In genomic region chr18:47594063-47594462, GRCh38 we compare ENCODE assay signal across 17 cellular contexts.
A peak's percentile ranks its signal among the peaks of the same experiment; 100 is the strongest.
DNase-seq lines count a peak whose midpoint lies in the region; ATAC-seq and TF ChIP-seq lines count a peak whose summit lies in the region.
"Had no signal": no experiment of that assay in that cellular context is flagged by ENCODE, and none has a peak within 500 bp of the region (broad histone marks: within the 10 kb centered on the region; RNA-seq: fewer than 3 reads in every experiment).

No MANE protein-coding gene starts in this region.

- H4K20me1 ChIP-seq in SK-N-SH (ENCODE audit: insufficient read depth): no peaks in the 10 kb centered on the region

- no peaks in the 10 kb centered on the region for H3K9me2 ChIP-seq in SK-N-SH

- peaks cover 8% of the 10 kb centered on the region for H3K27me3 Mint-ChIP-seq in WTC11 (ENCODE audit: low read depth)
- H3K27me3 Mint-ChIP-seq in endothelial cell (ENCODE audit: unreplicated experiment): peaks cover 4% of the 10 kb centered on the region

- no peak for TF ChIP-seq EP300 in SK-N-SH (IDR thresholded peaks at IDR 0.05; ENCODE audit: borderline replicate concordance in 1 of 2, low read depth in 1 of 2, low read length in 1 of 2)

- H2AFZ ChIP-seq in SK-N-SH (ENCODE audit: low read depth): no peak overlapping the region

- H3K4me1 ChIP-seq in SK-N-SH (ENCODE audit: control insufficient read depth in 1 of 2, insufficient read depth in 2 of 2, low read depth in 1 of 2, low read length in 1 of 2): peaks cover 0 to 9% of the 10 kb centered on the region in 2 experiments; a peak in 1 of 4 replicates
- H3K4me1 ChIP-seq: HAP-1, heart left ventricle had no signal

- H3K27ac Mint-ChIP-seq in WTC11 (no peak overlapping the region), endothelial cell (ENCODE audit: unreplicated experiment) (no peak overlapping the region)
- H3K27ac Mint-ChIP-seq: activated CD8-positive, alpha-beta T cell treated with anti-CD3 and anti-CD28 coated beads, Interleukin-2, amount 10 ng/mL, durations not matched to agents 7 days and 5 days had no signal

- no peak overlapping the region for H3K4me2 ChIP-seq in SK-N-SH

- H3K27me3 ChIP-seq in SK-N-SH (ENCODE audit: insufficient read depth): no peaks in the 10 kb centered on the region

- peaks cover 38% of the 10 kb centered on the region for H3K4me1 Mint-ChIP-seq in WTC11
- peaks cover 41% of the 10 kb centered on the region for H3K4me1 Mint-ChIP-seq in endothelial cell (ENCODE audit: unreplicated experiment)

- CTCF ChIA-PET in SK-N-SH (lab: Yijun Ruan, JAX): interaction anchor here (0.8 to 2.6 kb wide), 3 partner anchors 12 to 161 kb away, joined by 3 to 9 read pairs (median 5); no protein-coding TSS in a partner anchor
- CTCF ChIA-PET in WTC11 (lab: Charles Lee): interaction anchor here (0.5 to 1.8 kb wide), 11 partner anchors 17 to 196 kb away, joined by 3 to 8 read pairs (median 4); no protein-coding TSS in a partner anchor

- 5% methylated on average over 9 of the region's 9 CpGs for WGBS in SK-N-SH (ENCODE audit: low lambda C conversion rate)

- no peaks in the 10 kb centered on the region for H3K36me3 Mint-ChIP-seq in WTC11
- H3K36me3 Mint-ChIP-seq in endothelial cell (ENCODE audit: low read depth, unreplicated experiment): peaks cover 4% of the 10 kb centered on the region

- peak; percentile 51 for DNase-seq in SK-N-SH
- DNase-seq in WTC11 (ENCODE audit: low spot score): no peak
- DNase-seq in left kidney (ENCODE audit: low read depth, low spot score): peak; percentile 31
- DNase-seq in NCI-H446 (lab: John Stamatoyannopoulos, UW): no peak
- DNase-seq in endothelial cell (ENCODE audit: low spot score): no peak
- DNase-seq in germinal center (ENCODE audit: low spot score): no peak
- DNase-seq in mesenteric fat pad (ENCODE audit: low spot score): no peak
- DNase-seq: activated CD8-positive, alpha-beta T cell treated with anti-CD3 and anti-CD28 coated beads, Interleukin-2, amount 10 ng/mL, durations not matched to agents 7 days and 5 days; erythroblast; heart left ventricle; kidney glomerular epithelial cell; midbrain; NCI-H2171; small intestine; stimulated activated naive CD4-positive, alpha-beta T cell had no signal

- peaks cover 8% of the 10 kb centered on the region; the same call in 1 of the 2 replicates for H3K9me3 Mint-ChIP-seq in WTC11
- no peaks in the 10 kb centered on the region for H3K9me3 Mint-ChIP-seq in endothelial cell (ENCODE audit: unreplicated experiment)

- no peaks in the 10 kb centered on the region for H3K79me2 ChIP-seq in SK-N-SH (ENCODE audit: insufficient read depth)

- no peak for TF ChIP-seq CTCF in SK-N-SH (IDR thresholded peaks at IDR 0.05)
- TF ChIP-seq CTCF in WTC11 (IDR thresholded peaks at IDR 0.05): no peak
- no peak for TF ChIP-seq CTCF in endothelial cell (IDR thresholded peaks at IDR 0.05; ENCODE audit: unreplicated experiment)

- H3F3A ChIP-seq in SK-N-SH (replicated peaks; ENCODE audit: insufficient read depth): no peaks in the 10 kb centered on the region

- H3K4me3 Mint-ChIP-seq in WTC11 (no peak overlapping the region), endothelial cell (ENCODE audit: unreplicated experiment) (no peak overlapping the region)
- H3K4me3 Mint-ChIP-seq: activated CD8-positive, alpha-beta T cell treated with anti-CD3 and anti-CD28 coated beads, Interleukin-2, amount 10 ng/mL, durations not matched to agents 7 days and 5 days had no signal

- no peaks in the 10 kb centered on the region for H3K36me3 ChIP-seq in SK-N-SH (replicated peaks in 1 of 2; ENCODE audit: control insufficient read depth in 1 of 2, insufficient read depth in 2 of 2, low read length in 1 of 2)
- H3K36me3 ChIP-seq: HAP-1, heart left ventricle had no signal

- ATAC-seq in SK-N-SH treated with all-trans-retinoic acid at 6 μM for 48 hours (no peak), WTC11 (peak; percentile 43)
- ATAC-seq: activated CD8-positive, alpha-beta T cell treated with anti-CD3 and anti-CD28 coated beads, Interleukin-2, amount 10 ng/mL, durations not matched to agents 7 days and 5 days; heart left ventricle had no signal

- H3K9ac ChIP-seq in SK-N-SH: no peak overlapping the region

- POLR2A ChIA-PET in SK-N-SH (lab: Yijun Ruan, JAX) (no interaction called here), WTC11 (lab: Charles Lee) (interaction anchor here (0.6 kb wide), 1 partner anchor 195 kb away, joined by 3 read pairs; no protein-coding TSS in a partner anchor)

- no peak overlapping the region for H3K27ac ChIP-seq in SK-N-SH (ENCODE audit: low read depth in 2 of 2, low read length in 1 of 2)
- H3K27ac ChIP-seq: heart left ventricle had no signal

- TF ChIP-seq RAD21 in SK-N-SH (IDR thresholded peaks at IDR 0.05; ENCODE audit: low read length): no peak

- H3K4me3 ChIP-seq in SK-N-SH (ENCODE audit: low read depth in 2 of 2, low read length in 1 of 2): peak overlapping the region in 1 of 2 experiments; percentile 38; a peak in 1 of 4 replicates
- H3K4me3 ChIP-seq: HAP-1, heart left ventricle had no signal

- no peaks in the 10 kb centered on the region for H3K9me3 ChIP-seq in SK-N-SH
- H3K9me3 ChIP-seq: HAP-1 had no signal

TF ChIP-seq in SK-N-SH treated with all-trans-retinoic acid at 6 μM for 48 hours, 23 proteins besides CTCF, POLR2A, EP300 and RAD21 (continues in another document):
- TF ChIP-seq RARB (CRISPR knock-in tag; IDR thresholded peaks at IDR 0.05): no peak
- TF ChIP-seq TCF4 (CRISPR knock-in tag; IDR thresholded peaks at IDR 0.05; ENCODE audit: borderline replicate concordance): no peak
- TF ChIP-seq ZNF8 (CRISPR knock-in tag; IDR thresholded peaks at IDR 0.05): no peak
- no peak for TF ChIP-seq TOX (CRISPR knock-in tag; IDR thresholded peaks at IDR 0.05; ENCODE audit: borderline replicate concordance)
- no peak for TF ChIP-seq ARNTL (CRISPR knock-in tag; IDR thresholded peaks at IDR 0.05; ENCODE audit: borderline replicate concordance, low read depth)
- TF ChIP-seq PPARA (CRISPR knock-in tag; IDR thresholded peaks at IDR 0.05; ENCODE audit: borderline replicate concordance): no peak
- no peak for TF ChIP-seq BACH2 (CRISPR knock-in tag; IDR thresholded peaks at IDR 0.05; ENCODE audit: borderline replicate concordance)
- no peak for TF ChIP-seq GLIS3 (CRISPR knock-in tag; IDR thresholded peaks at IDR 0.05)
- TF ChIP-seq OSR1 (CRISPR knock-in tag; IDR thresholded peaks at IDR 0.05): no peak
- no peak for TF ChIP-seq SNAI2 (CRISPR knock-in tag; IDR thresholded peaks at IDR 0.05)
- no peak for TF ChIP-seq ESRRG (CRISPR knock-in tag; IDR thresholded peaks at IDR 0.05)
- TF ChIP-seq, protein P1, sequence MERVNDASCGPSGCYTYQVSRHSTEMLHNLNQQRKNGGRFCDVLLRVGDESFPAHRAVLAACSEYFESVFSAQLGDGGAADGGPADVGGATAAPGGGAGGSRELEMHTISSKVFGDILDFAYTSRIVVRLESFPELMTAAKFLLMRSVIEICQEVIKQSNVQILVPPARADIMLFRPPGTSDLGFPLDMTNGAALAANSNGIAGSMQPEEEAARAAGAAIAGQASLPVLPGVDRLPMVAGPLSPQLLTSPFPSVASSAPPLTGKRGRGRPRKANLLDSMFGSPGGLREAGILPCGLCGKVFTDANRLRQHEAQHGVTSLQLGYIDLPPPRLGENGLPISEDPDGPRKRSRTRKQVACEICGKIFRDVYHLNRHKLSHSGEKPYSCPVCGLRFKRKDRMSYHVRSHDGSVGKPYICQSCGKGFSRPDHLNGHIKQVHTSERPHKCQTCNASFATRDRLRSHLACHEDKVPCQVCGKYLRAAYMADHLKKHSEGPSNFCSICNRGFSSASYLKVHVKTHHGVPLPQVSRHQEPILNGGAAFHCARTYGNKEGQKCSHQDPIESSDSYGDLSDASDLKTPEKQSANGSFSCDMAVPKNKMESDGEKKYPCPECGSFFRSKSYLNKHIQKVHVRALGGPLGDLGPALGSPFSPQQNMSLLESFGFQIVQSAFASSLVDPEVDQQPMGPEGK (CRISPR knock-in tag; IDR thresholded peaks at IDR 0.05; ENCODE audit: borderline replicate concordance): no peak

TF ChIP-seq in WTC11, 78 proteins besides CTCF, POLR2A, EP300 and RAD21 (continues in another document):
- TF ChIP-seq ZNF671 (CRISPR knock-in tag; IDR thresholded peaks at IDR 0.05): no peak
- TF ChIP-seq, protein P2, sequence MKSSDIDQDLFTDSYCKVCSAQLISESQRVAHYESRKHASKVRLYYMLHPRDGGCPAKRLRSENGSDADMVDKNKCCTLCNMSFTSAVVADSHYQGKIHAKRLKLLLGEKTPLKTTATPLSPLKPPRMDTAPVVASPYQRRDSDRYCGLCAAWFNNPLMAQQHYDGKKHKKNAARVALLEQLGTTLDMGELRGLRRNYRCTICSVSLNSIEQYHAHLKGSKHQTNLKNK (CRISPR knock-in tag; IDR thresholded peaks at IDR 0.05): no peak
- TF ChIP-seq KAT7 (CRISPR knock-in tag; IDR thresholded peaks at IDR 0.05; ENCODE audit: borderline replicate concordance): no peak
- no peak for TF ChIP-seq SMAD4 (CRISPR knock-in tag; IDR thresholded peaks at IDR 0.05)
- no peak for TF ChIP-seq NFYB (CRISPR knock-in tag; conservative IDR thresholded peaks at IDR 0.05; ENCODE audit: low read depth)
- no peak for TF ChIP-seq ZNF232 (CRISPR knock-in tag; IDR thresholded peaks at IDR 0.05)
- TF ChIP-seq, protein P3, sequence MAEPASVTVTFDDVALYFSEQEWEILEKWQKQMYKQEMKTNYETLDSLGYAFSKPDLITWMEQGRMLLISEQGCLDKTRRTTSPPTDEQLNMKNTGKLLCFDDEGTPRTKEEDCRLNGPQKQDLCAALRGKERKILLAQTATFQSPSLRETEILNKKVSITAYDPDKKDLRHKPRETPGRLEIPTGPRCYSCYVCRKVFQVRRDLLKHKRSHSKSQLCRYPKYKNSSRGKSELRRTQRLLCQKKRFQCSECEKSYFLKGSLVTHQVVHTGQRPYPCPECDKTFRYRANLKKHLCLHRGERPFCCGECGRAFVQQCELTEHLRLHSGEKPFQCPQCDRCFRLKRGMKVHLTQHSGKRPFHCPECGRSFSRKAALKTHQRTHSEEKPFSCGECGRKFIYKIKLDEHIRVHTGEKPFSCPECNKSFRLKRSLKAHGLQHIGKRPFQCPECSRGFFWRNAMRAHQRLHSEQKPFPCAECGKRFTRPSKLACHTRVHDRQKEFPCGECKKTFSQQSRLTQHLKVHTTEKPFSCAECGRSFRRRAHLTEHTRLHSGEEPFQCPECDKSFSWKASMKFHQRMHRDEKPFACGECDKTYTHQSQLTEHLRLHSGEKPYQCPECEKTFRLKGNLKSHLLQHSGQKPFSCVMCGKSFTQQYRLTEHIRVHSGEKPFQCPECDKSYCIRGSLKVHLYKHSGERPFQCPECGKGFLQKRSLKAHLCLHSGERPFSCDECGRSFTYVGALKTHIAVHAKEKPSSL (CRISPR knock-in tag; conservative IDR thresholded peaks at IDR 0.05): no peak

Comparison
In these comparisons a context has a peak if more than half of its experiments do, and no peak if none do; other contexts are left out.
1. DNase-seq: peak in SK-N-SH (single experiment) and left kidney (single experiment); none in WTC11 (single experiment), NCI-H446 (0 of 2), endothelial cell (single experiment), germinal center (single experiment) and mesenteric fat pad (single experiment).